In the genomic region with DNA sequence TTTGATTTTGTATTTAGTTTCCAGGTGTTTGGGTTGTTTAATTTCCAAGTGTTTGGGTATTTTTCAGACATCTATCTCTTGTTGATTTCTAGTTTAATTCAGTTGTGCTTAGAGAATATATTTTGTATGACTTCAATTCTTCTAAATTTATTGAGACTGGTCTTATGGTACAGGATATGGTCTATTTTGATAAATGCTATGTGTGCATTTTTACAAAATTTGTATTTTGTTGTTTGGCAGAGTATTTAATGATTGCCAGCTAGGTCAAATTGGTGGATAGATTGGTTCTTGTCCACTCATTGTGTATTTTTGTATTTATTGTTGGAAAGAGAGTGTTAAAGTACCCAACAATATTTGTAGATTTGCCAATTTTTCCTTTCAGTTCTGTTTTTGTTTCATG, we compare ENCODE assay signal across 31 cellular contexts. TPM values are rescaled to one million over a fixed set of nuclear protein-coding genes. Genes with fewer than 3 reads are reported as not detected.
"Had no signal": no experiment of that assay in that cellular context is flagged by ENCODE, and none has a peak within 500 bp of the region (broad histone marks: within the 10 kb centered on the region; RNA-seq: fewer than 3 reads in every experiment).

No MANE protein-coding gene starts in this region.

- H3K27ac ChIP-seq: neural progenitor cell, ovary, parathyroid adenoma, psoas muscle, skin epidermis, spleen, suprapubic skin, testis, tibial artery, transverse colon, upper lobe of right lung, uterus had no signal

- H3K27ac Mint-ChIP-seq: natural killer cell; nephron; neural progenitor cell; progenitor cell of endocrine pancreas; stimulated activated memory B cell treated with anti-CD40 and anti-IgM and Interleukin-4, amounts not matched to agents 10 μg/mL and 1 μg/mL and 100 μg/mL, for 72 hours; stimulated activated naive CD8-positive, alpha-beta T cell treated with anti-CD3 and anti-CD28 coated beads, Interleukin-15, amount 100 ng/mL, for 72 hours; type B pancreatic cell had no signal

- H2AFZ ChIP-seq: neural progenitor cell, parathyroid adenoma had no signal

- DNase-seq: natural killer cell; occipital lobe; ovary; posterior cingulate gyrus; psoas muscle; right cardiac atrium; spleen; stimulated activated CD4-positive, alpha-beta T cell treated with anti-CD3 and anti-CD28 coated beads, Interleukin-12 subunit alpha, Interleukin-12 subunit beta, amount 100 ng/mL, for 4 hours; stimulated activated CD4-positive, alpha-beta T cell treated with anti-CD3 and anti-CD28 coated beads, Interleukin-1b, Interleukin-23, amount 100 ng/mL, for 48 hours; stimulated activated CD4-positive, alpha-beta T cell treated with anti-CD3 and anti-CD28 coated beads, Interleukin-4, amount 100 ng/mL, for 1 hour; stimulated activated CD4-positive, alpha-beta T cell treated with anti-CD3 and anti-CD28 coated beads, Interleukin-4, amount 100 ng/mL, for 4 hours; stimulated activated CD8-positive, alpha-beta memory T cell treated with anti-CD3 and anti-CD28 coated beads, Interleukin-4, amount 100 ng/mL, for 48 hours; stimulated activated naive CD4-positive, alpha-beta T cell; stimulated activated naive CD8-positive, alpha-beta T cell treated with anti-CD3 and anti-CD28 coated beads, Interleukin-15, amount 100 ng/mL, for 72 hours; stimulated activated naive CD8-positive, alpha-beta T cell treated with anti-CD3 and anti-CD28 coated beads, Interleukin-15, Interleukin-2, amounts not matched to agents 100 U/mL and 50 U/mL, for 24 hours; substantia nigra; tibial artery; transverse colon; upper lobe of right lung; uterus had no signal

- H3K9ac ChIP-seq: neural progenitor cell, parathyroid adenoma had no signal

- H3K9me3 Mint-ChIP-seq: natural killer cell; nephron; neural progenitor cell; stimulated activated memory B cell treated with anti-CD40 and anti-IgM and Interleukin-4, amounts not matched to agents 10 μg/mL and 1 μg/mL and 100 μg/mL, for 72 hours; stimulated activated naive CD8-positive, alpha-beta T cell treated with anti-CD3 and anti-CD28 coated beads, Interleukin-15, amount 100 ng/mL, for 72 hours had no signal

- H3K4me1 Mint-ChIP-seq: natural killer cell; nephron; stimulated activated memory B cell treated with anti-CD40 and anti-IgM and Interleukin-4, amounts not matched to agents 10 μg/mL and 1 μg/mL and 100 μg/mL, for 72 hours; stimulated activated naive CD8-positive, alpha-beta T cell treated with anti-CD3 and anti-CD28 coated beads, Interleukin-15, amount 100 ng/mL, for 72 hours had no signal

- H3K27me3 ChIP-seq: neural progenitor cell, spleen, suprapubic skin, testis, tibial artery, transverse colon, upper lobe of right lung, uterus had no signal

- H3K4me3 ChIP-seq: neural progenitor cell, ovary, psoas muscle, skin epidermis, smooth muscle cell, spleen, suprapubic skin, testis, tibial artery, transverse colon, upper lobe of right lung, uterus had no signal

- H3K36me3 ChIP-seq: neural progenitor cell, ovary, spleen, suprapubic skin, tibial artery, transverse colon, upper lobe of right lung, uterus had no signal

- H3K27me3 Mint-ChIP-seq: progenitor cell of endocrine pancreas; stimulated activated memory B cell treated with anti-CD40 and anti-IgM and Interleukin-4, amounts not matched to agents 10 μg/mL and 1 μg/mL and 100 μg/mL, for 72 hours; stimulated activated naive CD8-positive, alpha-beta T cell treated with anti-CD3 and anti-CD28 coated beads, Interleukin-15, amount 100 ng/mL, for 72 hours; type B pancreatic cell had no signal

- ATAC-seq: natural killer cell; psoas muscle; right cardiac atrium; sciatic nerve; stimulated activated memory B cell treated with anti-CD40 and anti-IgM and Interleukin-4, amounts not matched to agents 10 μg/mL and 1 μg/mL and 100 μg/mL, for 72 hours; stimulated activated naive CD8-positive, alpha-beta T cell treated with anti-CD3 and anti-CD28 coated beads, Interleukin-15, amount 100 ng/mL, for 72 hours; stimulated activated naive CD8-positive, alpha-beta T cell treated with anti-CD3 and anti-CD28 coated beads, Interleukin-15, Interleukin-2, amounts not matched to agents 100 U/mL and 50 U/mL, for 24 hours; upper lobe of right lung had no signal

- H3K4me2 ChIP-seq: neural progenitor cell, smooth muscle cell had no signal

- H3K79me2 ChIP-seq: parathyroid adenoma had no signal

- H3K4me3 Mint-ChIP-seq: natural killer cell; nephron; neural progenitor cell; stimulated activated memory B cell treated with anti-CD40 and anti-IgM and Interleukin-4, amounts not matched to agents 10 μg/mL and 1 μg/mL and 100 μg/mL, for 72 hours; stimulated activated naive CD8-positive, alpha-beta T cell treated with anti-CD3 and anti-CD28 coated beads, Interleukin-15, amount 100 ng/mL, for 72 hours; type B pancreatic cell had no signal

- H3K9me3 ChIP-seq: ovary, psoas muscle, suprapubic skin, testis, tibial artery, transverse colon, upper lobe of right lung, uterus had no signal

- H3K4me1 ChIP-seq: neural progenitor cell, parathyroid adenoma, psoas muscle, spleen, suprapubic skin, testis, tibial artery, transverse colon, upper lobe of right lung, uterus had no signal

- H3K36me3 Mint-ChIP-seq: natural killer cell; neural progenitor cell; stimulated activated memory B cell treated with anti-CD40 and anti-IgM and Interleukin-4, amounts not matched to agents 10 μg/mL and 1 μg/mL and 100 μg/mL, for 72 hours; type B pancreatic cell had no signal

RNA-seq across cellular contexts. Expression of gene LAMA1, which starts 23.7 kb away (rescaled TPM):
- total RNA-seq: natural killer cell had no signal
